Comparison of ENCODE assay signal across 12 cellular contexts in genomic region chr1:206468571-206468970, GRCh38. TPM values are rescaled to one million over a fixed set of nuclear protein-coding genes. Genes with fewer than 3 reads are reported as not detected.
DNase-seq lines count a peak whose midpoint lies in the region; ATAC-seq lines count a peak whose summit lies in the region.
"Had no signal": no experiment of that assay in that cellular context is flagged by ENCODE, and none has a peak within 500 bp of the region (broad histone marks: within the 10 kb centered on the region; RNA-seq: fewer than 3 reads in every experiment).

No MANE protein-coding gene starts in this region.

- DNase-seq in T-helper 1 cell = no peak
- peak; percentile 42 for DNase-seq in H7
- no peak for DNase-seq in activated T-helper 1 cell treated with anti-CD3 and anti-CD28 coated beads, Interleukin-12 subunit alpha, Interleukin-12 subunit beta, Interleukin-2, Interleukin-4 antibody, amounts not matched to agents 30 ng/mL and 10 ng/mL and 1 ng/mL, durations not matched to agents 14 hours and 24 hours and 36 hours (ENCODE audit: low spot score)
- DNase-seq in naive thymus-derived CD8-positive, alpha-beta T cell = no peak
- DNase-seq in foreskin melanocyte = no peak
- DNase-seq in NCI-H774 (lab: John Stamatoyannopoulos, UW) = no peak
- DNase-seq in effector CD4-positive, alpha-beta T cell = no peak
- DNase-seq: activated CD4-positive, CD25-positive, alpha-beta regulatory T cell treated with anti-CD3 and anti-CD28 coated beads, Interleukin-2, amount 50 U/mL, for 72 hours; DMS153; NCI-H1105 treated with DMSO at 0.1 percent for 48 hours; NCI-H526 had no signal

- intact Hi-C loops in activated T-helper 1 cell treated with anti-CD3 and anti-CD28 coated beads, Interleukin-12 subunit alpha, Interleukin-12 subunit beta, Interleukin-2, Interleukin-4 antibody, amounts not matched to agents 30 ng/mL and 10 ng/mL and 1 ng/mL, durations not matched to agents 14 hours and 24 hours and 36 hours (cut with micrococcal nuclease) = no loop called here

- peaks cover 78% of the 10 kb centered on the region for H3K4me1 Mint-ChIP-seq in T-helper 1 cell treated with Interleukin-12 subunit alpha and Interleukin-12 subunit beta and Interleukin-4 antibody, amounts not matched to agents 30 μg/mL and 1 μg/mL, for 36 hours (ENCODE audit: low read depth)
- peaks cover 87% of the 10 kb centered on the region for H3K4me1 Mint-ChIP-seq in activated T-helper 1 cell treated with anti-CD3 and anti-CD28 coated beads, Interleukin-12 subunit alpha, Interleukin-12 subunit beta, Interleukin-2, Interleukin-4 antibody, amounts not matched to agents 30 ng/mL and 10 ng/mL and 1 ng/mL, durations not matched to agents 14 hours and 24 hours and 36 hours (ENCODE audit: low read depth)
- H3K4me1 Mint-ChIP-seq in naive thymus-derived CD8-positive, alpha-beta T cell = peaks cover 57 to 88% (median 86%) of the 10 kb centered on the region in 4 donors

- H3K27me3 ChIP-seq in H7 (ENCODE audit: control insufficient read depth, insufficient read depth, low read length) = no peaks in the 10 kb centered on the region; the same call in 1 of the 2 replicates

- peaks cover 29% of the 10 kb centered on the region for H3K36me3 Mint-ChIP-seq in T-helper 1 cell treated with Interleukin-12 subunit alpha and Interleukin-12 subunit beta and Interleukin-4 antibody, amounts not matched to agents 30 μg/mL and 1 μg/mL, for 36 hours (ENCODE audit: low read depth)
- H3K36me3 Mint-ChIP-seq in activated T-helper 1 cell treated with anti-CD3 and anti-CD28 coated beads, Interleukin-12 subunit alpha, Interleukin-12 subunit beta, Interleukin-2, Interleukin-4 antibody, amounts not matched to agents 30 ng/mL and 10 ng/mL and 1 ng/mL, durations not matched to agents 14 hours and 24 hours and 36 hours (ENCODE audit: low read depth) = peaks cover 27% of the 10 kb centered on the region
- H3K36me3 Mint-ChIP-seq in naive thymus-derived CD8-positive, alpha-beta T cell = peaks cover 0 to 11% (median 0%) of the 10 kb centered on the region in 3 donors

- peak overlapping the region; percentile 91 for H3K27ac Mint-ChIP-seq in T-helper 1 cell treated with Interleukin-12 subunit alpha and Interleukin-12 subunit beta and Interleukin-4 antibody, amounts not matched to agents 30 μg/mL and 1 μg/mL, for 36 hours
- peak overlapping the region; percentile 73 for H3K27ac Mint-ChIP-seq in activated T-helper 1 cell treated with anti-CD3 and anti-CD28 coated beads, Interleukin-12 subunit alpha, Interleukin-12 subunit beta, Interleukin-2, Interleukin-4 antibody, amounts not matched to agents 30 ng/mL and 10 ng/mL and 1 ng/mL, durations not matched to agents 14 hours and 24 hours and 36 hours
- peak overlapping the region; percentile 42 to 96 (median 89) for H3K27ac Mint-ChIP-seq in naive thymus-derived CD8-positive, alpha-beta T cell

- H3K4me3 ChIP-seq in H7 (ENCODE audit: insufficient read depth, low read depth, low read length) = no peak overlapping the region

- ATAC-seq in naive thymus-derived CD8-positive, alpha-beta T cell = no peak

- no peaks in the 10 kb centered on the region for H3K9me3 Mint-ChIP-seq in T-helper 1 cell treated with Interleukin-12 subunit alpha and Interleukin-12 subunit beta and Interleukin-4 antibody, amounts not matched to agents 30 μg/mL and 1 μg/mL, for 36 hours
- no peaks in the 10 kb centered on the region for H3K9me3 Mint-ChIP-seq in activated T-helper 1 cell treated with anti-CD3 and anti-CD28 coated beads, Interleukin-12 subunit alpha, Interleukin-12 subunit beta, Interleukin-2, Interleukin-4 antibody, amounts not matched to agents 30 ng/mL and 10 ng/mL and 1 ng/mL, durations not matched to agents 14 hours and 24 hours and 36 hours
- H3K9me3 Mint-ChIP-seq in naive thymus-derived CD8-positive, alpha-beta T cell = no peaks in the 10 kb centered on the region

- H3K27me3 Mint-ChIP-seq in T-helper 1 cell treated with Interleukin-12 subunit alpha and Interleukin-12 subunit beta and Interleukin-4 antibody, amounts not matched to agents 30 μg/mL and 1 μg/mL, for 36 hours (ENCODE audit: low read depth) = no peaks in the 10 kb centered on the region
- no peaks in the 10 kb centered on the region for H3K27me3 Mint-ChIP-seq in activated T-helper 1 cell treated with anti-CD3 and anti-CD28 coated beads, Interleukin-12 subunit alpha, Interleukin-12 subunit beta, Interleukin-2, Interleukin-4 antibody, amounts not matched to agents 30 ng/mL and 10 ng/mL and 1 ng/mL, durations not matched to agents 14 hours and 24 hours and 36 hours (ENCODE audit: insufficient read depth)
- H3K27me3 Mint-ChIP-seq in naive thymus-derived CD8-positive, alpha-beta T cell = no peaks in the 10 kb centered on the region

- peak overlapping the region; percentile 69 for H3K4me3 Mint-ChIP-seq in T-helper 1 cell treated with Interleukin-12 subunit alpha and Interleukin-12 subunit beta and Interleukin-4 antibody, amounts not matched to agents 30 μg/mL and 1 μg/mL, for 36 hours
- H3K4me3 Mint-ChIP-seq in activated T-helper 1 cell treated with anti-CD3 and anti-CD28 coated beads, Interleukin-12 subunit alpha, Interleukin-12 subunit beta, Interleukin-2, Interleukin-4 antibody, amounts not matched to agents 30 ng/mL and 10 ng/mL and 1 ng/mL, durations not matched to agents 14 hours and 24 hours and 36 hours = peak overlapping the region; percentile 98
- peak overlapping the region; percentile 46 to 98 (median 94) for H3K4me3 Mint-ChIP-seq in naive thymus-derived CD8-positive, alpha-beta T cell

- POLR2A ChIA-PET in naive thymus-derived CD8-positive, alpha-beta T cell (lab: Charles Lee) = interaction anchor here (0.7 kb wide), 1 partner anchor 853 kb away, joined by 3 read pairs; the partner anchor contains the start of gene CD55

- no peaks in the 10 kb centered on the region for H3K36me3 ChIP-seq in H7 (replicated peaks; ENCODE audit: control insufficient read depth, insufficient read depth, low read length)

RNA-seq across cellular contexts. Expression of gene IKBKE, which starts 1.7 kb away (rescaled TPM):
- 5.8 and 9.4 TPM in 2 replicates for total RNA-seq in H7 (2014; rRNA removed; shearing (Covaris generic))
- total RNA-seq in activated T-helper 1 cell treated with anti-CD3 and anti-CD28 coated beads, Interleukin-12 subunit alpha, Interleukin-12 subunit beta, Interleukin-2, Interleukin-4 antibody, amounts not matched to agents 30 ng/mL and 10 ng/mL and 1 ng/mL, durations not matched to agents 14 hours and 24 hours and 36 hours = 59.8 and 64.9 TPM in 2 replicates
- total RNA-seq in naive thymus-derived CD8-positive, alpha-beta T cell = 10 to 100 TPM; 82.9 to 87.3 TPM
- 10 to 100 TPM; 40.5 to 57.0 (median 55.5) TPM for polyA plus RNA-seq in naive thymus-derived CD8-positive, alpha-beta T cell

RNA-seq across cellular contexts. Expression of gene RASSF5, which starts 38.8 kb away (rescaled TPM):
- 0.24 and 0.70 TPM in 2 replicates for total RNA-seq in H7 (2014; rRNA removed; shearing (Covaris generic))
- 220 and 221 TPM in 2 replicates for total RNA-seq in activated T-helper 1 cell treated with anti-CD3 and anti-CD28 coated beads, Interleukin-12 subunit alpha, Interleukin-12 subunit beta, Interleukin-2, Interleukin-4 antibody, amounts not matched to agents 30 ng/mL and 10 ng/mL and 1 ng/mL, durations not matched to agents 14 hours and 24 hours and 36 hours
- total RNA-seq in naive thymus-derived CD8-positive, alpha-beta T cell = 100 to 1,000 TPM; 224 to 229 TPM
- polyA plus RNA-seq in naive thymus-derived CD8-positive, alpha-beta T cell = 100 to 1,000 TPM; 233 to 358 (median 291) TPM

Comparison
In these comparisons a context has a peak if more than half of its experiments do, and no peak if none do; other contexts are left out.
1. RNA of gene RASSF5, which starts 38.8 kb away (total RNA-seq): 224 to 229 TPM in naive thymus-derived CD8-positive, alpha-beta T cell and 220 to 221 TPM in activated T-helper 1 cell treated with anti-CD3 and anti-CD28 coated beads, Interleukin-12 subunit alpha, Interleukin-12 subunit beta, Interleukin-2, Interleukin-4 antibody, amounts not matched to agents 30 ng/mL and 10 ng/mL and 1 ng/mL, durations not matched to agents 14 hours and 24 hours and 36 hours; 0.24 to 0.70 TPM in H7; every median in the first group is over 100 times any median in the second.
2. Peak in every context shown above with its lines, with median percentiles within 50 percentile points of each other: H3K27ac Mint-ChIP-seq and H3K4me3 Mint-ChIP-seq.